ENCODE assay signal across 21 cellular contexts in the genomic region with DNA sequence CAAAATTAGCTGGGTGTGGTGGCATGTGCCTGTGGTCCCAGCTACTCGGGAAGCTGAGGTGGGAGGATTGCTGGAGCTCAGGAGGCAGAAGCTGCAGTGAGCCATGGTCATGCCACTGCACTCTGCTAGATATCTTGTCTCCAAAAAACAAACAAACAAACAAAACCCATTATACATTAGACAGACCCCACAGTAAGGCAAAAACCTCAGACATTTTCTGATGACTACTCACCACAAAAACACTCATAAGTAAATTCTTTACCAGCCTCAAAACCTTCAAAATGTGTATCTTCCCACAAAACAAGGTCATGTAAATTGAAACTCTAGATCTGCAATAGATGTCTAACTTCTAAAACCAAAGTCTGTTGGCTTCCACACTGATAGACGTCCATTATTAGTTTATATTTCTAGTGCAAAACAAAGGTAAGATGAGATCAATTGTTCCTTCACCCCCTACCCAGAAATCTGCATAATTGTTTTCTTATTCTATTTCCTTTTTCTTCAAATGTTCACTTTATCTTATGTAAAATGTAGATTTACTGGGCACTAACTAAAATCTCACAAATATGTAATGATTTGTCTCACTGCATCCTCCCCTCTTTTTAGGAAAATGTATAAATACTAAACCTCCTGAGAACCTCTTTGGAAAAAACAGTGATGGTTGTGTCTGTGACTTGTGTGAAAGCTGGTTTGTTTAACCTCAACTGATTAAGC.
A peak's percentile ranks its signal among the peaks of the same experiment; 100 is the strongest.
DNase-seq lines count a peak whose midpoint lies in the region; ATAC-seq, FAIRE-seq and TF ChIP-seq lines count a peak whose summit lies in the region.
"Had no signal": no experiment of that assay in that cellular context is flagged by ENCODE, and none has a peak within 500 bp of the region (broad histone marks: within the 10 kb centered on the region; RNA-seq: fewer than 3 reads in every experiment).

No MANE protein-coding gene starts in this region.

- TF ChIP-seq POLR2A in K562 (conservative IDR thresholded peaks at IDR 0.05), result no peak

- DNase-seq in A172 (ENCODE audit: low spot score) (peak; percentile 5), LHCN-M2 (ENCODE audit: low read depth) (peak; percentile 44), K562 (ENCODE audit: extremely low read depth in 1 of 4, low spot score in 3 of 4) (no peak), kidney tubule cell (ENCODE audit: low spot score) (peak; percentile 36), MCF 10A (ENCODE audit: unreplicated experiment) (no peak), mesenteric fat pad (ENCODE audit: low spot score) (no peak), DMS153 (lab: John Stamatoyannopoulos, UW) (no peak)
- DNase-seq: COR-L47, GOT3, NCI-H187 treated with DMSO at 0.1 percent for 48 hours, NCI-H2171 treated with DMSO at 0.1 percent for 48 hours, NCI-H82, Right ventricle myocardium superior had no signal

- POLR2A ChIA-PET in K562 (lab: Yijun Ruan, JAX) (no interaction called here), MCF 10A (lab: Yijun Ruan, JAX) (no interaction called here)

- no peak overlapping the region for H3K4me3 Mint-ChIP-seq in MCF 10A (ENCODE audit: unreplicated experiment)
- H3K4me3 Mint-ChIP-seq: CD14-positive monocyte had no signal

- ATAC-seq in K562, result no peak
- ATAC-seq in GM18870 (IDR thresholded peaks at IDR 0.05; ENCODE audit: unreplicated experiment), result no peak
- ATAC-seq: GM12878, Panc1, SK-N-SH treated with all-trans-retinoic acid at 6 μM for 48 hours had no signal

- no peak overlapping the region for H3K9ac ChIP-seq in K562 (ENCODE audit: insufficient read depth in 1 of 2, low read depth in 2 of 2, low read length in 2 of 2)
- H3K9ac ChIP-seq: KMS-11 had no signal

- H3K27me3 Mint-ChIP-seq in MCF 10A (ENCODE audit: insufficient read depth, unreplicated experiment), result no peaks in the 10 kb centered on the region

- no peak for FAIRE-seq in K562 (lab: Jason Lieb, UNC)
- FAIRE-seq: GM12878, GM18507 had no signal

- H3K4me2 ChIP-seq in K562 (ENCODE audit: insufficient read depth, low read length), result no peak overlapping the region
- H3K4me2 ChIP-seq: KMS-11 had no signal

- no peaks in the 10 kb centered on the region for H3K36me3 Mint-ChIP-seq in MCF 10A (ENCODE audit: insufficient read depth, unreplicated experiment)
- H3K36me3 Mint-ChIP-seq: CD14-positive monocyte had no signal

- no peaks in the 10 kb centered on the region for H3K9me1 ChIP-seq in K562 (ENCODE audit: control insufficient read depth, insufficient read depth, low read length)

- no peaks in the 10 kb centered on the region for H3K36me3 ChIP-seq in K562 (ENCODE audit: control insufficient read depth, insufficient read depth, low read length)

- no TSS peak for BruUV-seq in K562 (replicated peaks; lab: Mats Ljungman, UMichigan)
- BruUV-seq in MCF 10A (replicated peaks; lab: Mats Ljungman, UMichigan), result no TSS peak

- no peaks in the 10 kb centered on the region for H4K20me1 ChIP-seq in K562 (replicated peaks; ENCODE audit: control insufficient read depth, insufficient read depth, low read length)

- no peaks in the 10 kb centered on the region for H3K79me2 ChIP-seq in K562 (ENCODE audit: control insufficient read depth, insufficient read depth, low read length)

- TF ChIP-seq RAD21 in K562 (CRISPR knock-in tag; conservative IDR thresholded peaks at IDR 0.05 in 1 of 2, IDR thresholded peaks at IDR 0.05 in 1 of 2), result no peak

- H3K4me1 ChIP-seq in K562 (replicated peaks in 1 of 2; ENCODE audit: control insufficient read depth in 2 of 2, insufficient read depth in 2 of 2, low read length in 2 of 2), result no peaks in the 10 kb centered on the region

- H2AFZ ChIP-seq in K562 (ENCODE audit: low read depth, low read length), result no peak overlapping the region

- H3K9me3 ChIP-seq in K562 (replicated peaks; ENCODE audit: control insufficient read depth, insufficient read depth, low read depth, low read length), result peaks cover 7% of the 10 kb centered on the region

- no peaks in the 10 kb centered on the region for H3K9me3 Mint-ChIP-seq in MCF 10A (ENCODE audit: unreplicated experiment)

- CTCF ChIA-PET in K562 (lab: Yijun Ruan, JAX; ENCODE audit: low intra/inter-chr PET ratio), result no interaction called here
- CTCF ChIA-PET in MCF 10A (lab: Yijun Ruan, JAX), result no interaction called here

- H3K27me3 ChIP-seq in K562 (ENCODE audit: control insufficient read depth in 2 of 2, insufficient read depth in 2 of 2, low read length in 2 of 2), result no peaks in the 10 kb centered on the region

- TF ChIP-seq EP300 in K562 (IDR thresholded peaks at IDR 0.05; ENCODE audit: low read length), result no peak

- no peak overlapping the region for H3K27ac Mint-ChIP-seq in MCF 10A (ENCODE audit: low read depth, unreplicated experiment)
- H3K27ac Mint-ChIP-seq: CD14-positive monocyte had no signal

- no peak overlapping the region for H3K4me3 ChIP-seq in K562
- H3K4me3 ChIP-seq: GM12878 had no signal

- whole genome bisulfite sequencing in K562 (ENCODE audit: insufficient coverage, low coverage, missing lambda C conversion rate), result 1% methylated on average over 2 of the region's 2 CpGs

- no peak overlapping the region for H3K27ac ChIP-seq in K562 (ENCODE audit: extremely low read depth, low read depth, low read length)
- H3K27ac ChIP-seq: 22Rv1, KMS-11 had no signal

- in situ Hi-C loops in K562 (cut with MboI), result no loop called here

- H3K4me1 Mint-ChIP-seq in MCF 10A (ENCODE audit: insufficient read depth, unreplicated experiment), result no peaks in the 10 kb centered on the region

- intact Hi-C loops in K562 (cut with micrococcal nuclease), result loop anchor here (5.0 kb wide), 1 partner anchor 48 kb away; no protein-coding TSS in a partner anchor
- intact Hi-C loops in MCF 10A (cut with micrococcal nuclease), result no loop called here

- no peak for TF ChIP-seq CTCF in K562 (IDR thresholded peaks at IDR 0.05 in 2 of 3, conservative IDR thresholded peaks at IDR 0.05 in 1 of 3; ENCODE audit: insufficient read depth in 2 of 3, low read depth in 1 of 3, low read length in 3 of 3)
- TF ChIP-seq CTCF in MCF 10A (IDR thresholded peaks at IDR 0.05; ENCODE audit: unreplicated experiment), result no peak

TF ChIP-seq in K562, 482 proteins besides CTCF, POLR2A, EP300 and RAD21:
- TF ChIP-seq SREBF1 (IDR thresholded peaks at IDR 0.05; ENCODE audit: borderline replicate concordance, low read depth, low read length) (no peak), GATA2 (CRISPR knock-in tag; IDR thresholded peaks at IDR 0.05) (no peak), SLC30A9 (CRISPR knock-in tag; IDR thresholded peaks at IDR 0.05) (no peak), ZNF398 (CRISPR knock-in tag; IDR thresholded peaks at IDR 0.05) (no peak), RBFOX2 (IDR thresholded peaks at IDR 0.05; ENCODE audit: low read depth, low read length) (no peak), NBN (IDR thresholded peaks at IDR 0.05; ENCODE audit: low read depth) (no peak), ELF2 (CRISPR knock-in tag; IDR thresholded peaks at IDR 0.05) (0 out of 2 replicates have a peak, but pooled peaks have one; percentile 53), ZFP91 (CRISPR knock-in tag; IDR thresholded peaks at IDR 0.05) (no peak), NONO (IDR thresholded peaks at IDR 0.05; ENCODE audit: low read depth in 2 of 2, low read length in 1 of 2) (no peak), POLR2B (IDR thresholded peaks at IDR 0.05; ENCODE audit: low read depth, partially characterized antibody) (no peak), BMI1 (IDR thresholded peaks at IDR 0.05; ENCODE audit: low read length) (no peak), ZNF75A (CRISPR knock-in tag; IDR thresholded peaks at IDR 0.05) (no peak)
- TF ChIP-seq, protein P1, sequence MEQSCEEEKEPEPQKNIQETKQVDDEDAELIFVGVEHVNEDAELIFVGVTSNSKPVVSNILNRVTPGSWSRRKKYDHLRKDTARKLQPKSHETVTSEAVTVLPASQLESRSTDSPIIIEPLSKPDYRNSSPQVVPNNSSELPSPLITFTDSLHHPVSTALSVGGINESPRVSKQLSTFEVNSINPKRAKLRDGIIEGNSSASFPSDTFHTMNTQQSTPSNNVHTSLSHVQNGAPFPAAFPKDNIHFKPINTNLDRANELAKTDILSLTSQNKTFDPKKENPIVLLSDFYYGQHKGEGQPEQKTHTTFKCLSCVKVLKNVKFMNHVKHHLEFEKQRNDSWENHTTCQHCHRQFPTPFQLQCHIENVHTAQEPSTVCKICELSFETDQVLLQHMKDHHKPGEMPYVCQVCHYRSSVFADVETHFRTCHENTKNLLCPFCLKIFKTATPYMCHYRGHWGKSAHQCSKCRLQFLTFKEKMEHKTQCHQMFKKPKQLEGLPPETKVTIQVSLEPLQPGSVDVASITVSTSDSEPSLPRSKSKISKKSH (CRISPR knock-in tag; IDR thresholded peaks at IDR 0.05), result 0 out of 2 replicates have a peak, but pooled peaks have one; percentile 52

Comparison
In these comparisons a context has a peak if more than half of its experiments do, and no peak if none do; other contexts are left out.
1. DNase-seq: peak in A172 (single experiment), LHCN-M2 (single experiment) and kidney tubule cell (single experiment); none in K562 (0 of 4), MCF 10A (single experiment), mesenteric fat pad (single experiment) and DMS153 (single experiment).